ENCODE assay signal across 8 cellular contexts in the genomic region with DNA sequence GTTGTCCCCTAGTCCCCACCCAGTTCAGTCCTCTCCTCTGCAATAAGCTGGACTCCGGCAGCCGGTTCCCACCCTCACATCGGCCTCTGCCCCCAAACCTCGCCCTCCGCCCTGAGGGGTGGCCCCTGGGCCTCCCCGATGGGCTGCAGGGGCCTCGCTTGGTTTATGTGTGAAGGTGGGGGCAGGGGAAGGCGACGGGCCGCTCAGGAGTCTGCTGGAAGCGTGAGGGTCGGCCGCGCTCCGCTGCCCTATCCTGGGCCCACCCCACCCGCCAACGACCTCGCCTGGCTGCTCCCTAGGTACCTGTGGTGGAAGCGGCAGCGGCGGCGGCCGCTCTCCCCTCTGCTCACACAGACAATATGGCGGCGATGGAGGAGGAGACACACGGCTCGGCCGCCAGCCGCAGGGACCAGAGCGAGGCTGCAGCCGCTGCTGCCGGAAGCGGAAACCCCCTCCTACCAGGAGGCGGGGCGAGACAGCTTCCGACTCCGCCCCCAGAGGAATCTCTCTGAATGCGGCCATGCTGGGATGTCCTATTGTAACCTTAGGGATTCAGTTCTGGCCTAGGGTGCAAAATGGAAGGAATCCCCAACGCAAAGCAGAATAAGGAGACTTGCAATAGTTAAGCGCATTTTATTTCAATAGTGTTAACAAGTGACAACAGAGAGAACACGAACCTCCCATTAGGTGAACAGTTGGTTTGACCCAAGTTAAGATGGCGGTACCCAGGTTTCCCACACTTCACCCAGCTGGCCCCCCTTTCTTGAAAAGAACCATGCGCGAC. TPM values are rescaled to one million over a fixed set of nuclear protein-coding genes. Genes with fewer than 3 reads are reported as not detected.
A peak's percentile ranks its signal among the peaks of the same experiment; 100 is the strongest.
DNase-seq lines count a peak whose midpoint lies in the region; TF ChIP-seq lines count a peak whose summit lies in the region.

Gene CSNK2A1 (minus strand): TSS at position 422 of the 784 bp plus-strand sequence. CDS start 35,239 bp downstream, outside the sequence.

- peak within 1 kb of the TSS; percentile 89; the same call in 1 of the 2 replicates for H3K4ac ChIP-seq in H9 (ENCODE audit: low read depth, low read length)

- peak within 1 kb of the TSS; percentile 97 for H2BK12ac ChIP-seq in H9 (ENCODE audit: insufficient read length, low read depth, low read length)

- TF ChIP-seq CTCF in H9 (conservative IDR thresholded peaks at IDR 0.05) (no peak), fibroblast of the aortic adventitia (IDR thresholded peaks at IDR 0.05; ENCODE audit: insufficient read depth, low read length) (no peak), nephron (IDR thresholded peaks at IDR 0.05; ENCODE audit: unreplicated experiment in 3 of 3) (no peak)

- no CpG with 5 or more reads among the region's 44 CpGs for WGBS in H9 (ENCODE audit: extremely low coverage, insufficient read length, low lambda C conversion rate)

- H3K4me1 Mint-ChIP-seq in H9, result peaks cover 39 to 47% of the 10 kb centered on the region in 2 experiments
- H3K4me1 Mint-ChIP-seq in nephron, result peaks cover 36% of the 10 kb centered on the region
- peaks cover 55% of the 10 kb centered on the region for H3K4me1 Mint-ChIP-seq in stimulated activated naive CD8-positive, alpha-beta T cell treated with anti-CD3 and anti-CD28 coated beads, Interleukin-15, Interleukin-2, amounts not matched to agents 100 ng/mL and 50 ng/mL, for 24 hours (ENCODE audit: low read depth)

- H3K9me3 Mint-ChIP-seq in H9 (peaks cover 0 to 5% of the 10 kb centered on the region in 2 experiments; a peak in 3 of 5 replicates), nephron (peaks cover 9% of the 10 kb centered on the region)
- H3K9me3 Mint-ChIP-seq in stimulated activated naive CD8-positive, alpha-beta T cell treated with anti-CD3 and anti-CD28 coated beads, Interleukin-15, Interleukin-2, amounts not matched to agents 100 ng/mL and 50 ng/mL, for 24 hours, result peaks cover 5% of the 10 kb centered on the region

- DNase-seq in ELR (ENCODE audit: low read depth), result peak; percentile 95
- DNase-seq in H9, result peak; percentile 96
- peak; percentile 87 for DNase-seq in MG63
- peak; percentile 87 for DNase-seq in SHP77 treated with DMSO at 0.1 percent for 48 hours (lab: John Stamatoyannopoulos, UW)
- DNase-seq in activated effector memory CD4-positive, alpha-beta T cell treated with anti-CD3 and anti-CD28 coated beads, Interleukin-2, amount 50 U/mL, for 16 hours, result peak; percentile 99
- DNase-seq in fibroblast of the aortic adventitia (ENCODE audit: low read depth), result peak; percentile 96

- H3K79me1 ChIP-seq in H9 (ENCODE audit: insufficient read depth, low read depth, low read length, poor library complexity, severe bottlenecking), result no peaks in the 10 kb centered on the region

- H3K27me3 Mint-ChIP-seq in H9 (ENCODE audit: low read depth), result peaks cover 25% of the 10 kb centered on the region
- no peaks in the 10 kb centered on the region for H3K27me3 Mint-ChIP-seq in nephron (ENCODE audit: low read depth)
- peaks cover 11% of the 10 kb centered on the region for H3K27me3 Mint-ChIP-seq in stimulated activated naive CD8-positive, alpha-beta T cell treated with anti-CD3 and anti-CD28 coated beads, Interleukin-15, Interleukin-2, amounts not matched to agents 100 ng/mL and 50 ng/mL, for 24 hours

- H3K23ac ChIP-seq in H9 (ENCODE audit: insufficient read length, low read depth, low read length), result no peak within 1 kb of the TSS

- H3K27ac Mint-ChIP-seq in H9 (peak within 1 kb of the TSS; percentile 98 to 100 (median 99)), nephron (peak within 1 kb of the TSS; percentile 100)
- peak within 1 kb of the TSS; percentile 98 for H3K27ac Mint-ChIP-seq in stimulated activated naive CD8-positive, alpha-beta T cell treated with anti-CD3 and anti-CD28 coated beads, Interleukin-15, Interleukin-2, amounts not matched to agents 100 ng/mL and 50 ng/mL, for 24 hours

- H3K4me3 Mint-ChIP-seq in H9 (peak within 1 kb of the TSS; percentile 90 to 96), nephron (peak within 1 kb of the TSS; percentile 88 to 90 (median 88))
- H3K4me3 Mint-ChIP-seq in stimulated activated naive CD8-positive, alpha-beta T cell treated with anti-CD3 and anti-CD28 coated beads, Interleukin-15, Interleukin-2, amounts not matched to agents 100 ng/mL and 50 ng/mL, for 24 hours, result peak within 1 kb of the TSS; percentile 96

- peak within 1 kb of the TSS; percentile 99; the same call in 1 of the 2 replicates for H2BK15ac ChIP-seq in H9 (ENCODE audit: low read depth, low read length)

- H3K23me2 ChIP-seq in H9 (ENCODE audit: insufficient read length, low read depth, low read length, poor library complexity, severe bottlenecking), result peaks cover 5% of the 10 kb centered on the region

- H3K18ac ChIP-seq in H9 (ENCODE audit: insufficient read length, low read depth, low read length), result peak within 1 kb of the TSS; percentile 99

- peak within 1 kb of the TSS; percentile 89 for H4K8ac ChIP-seq in H9 (replicated peaks; ENCODE audit: insufficient read length, low read depth, low read length)

- H3K9me3 ChIP-seq in H9 (ENCODE audit: control insufficient read depth, low read depth, low read length) (no peaks in the 10 kb centered on the region), MG63 (peaks cover 16% of the 10 kb centered on the region)

- peak within 1 kb of the TSS; percentile 93 for H2BK120ac ChIP-seq in H9 (ENCODE audit: low read depth, low read length, poor library complexity, severe bottlenecking)

- peak within 1 kb of the TSS; percentile 97 for H4K5ac ChIP-seq in H9 (ENCODE audit: insufficient read length, low read depth, low read length)

- H3K4me3 ChIP-seq in MG63 (peak within 1 kb of the TSS; percentile 96), fibroblast of the aortic adventitia (ENCODE audit: low read depth, low read length) (peak within 1 kb of the TSS; percentile 95)

- H3K79me2 ChIP-seq in H9 (ENCODE audit: insufficient read depth, low read length), result peaks cover 44% of the 10 kb centered on the region

- no peak within 1 kb of the TSS for H2AK5ac ChIP-seq in H9 (ENCODE audit: insufficient read length, low read length)

- H3K36me3 Mint-ChIP-seq in H9 (ENCODE audit: insufficient read depth in 1 of 3, low read depth in 3 of 3), result peaks cover 15 to 29% (median 20%) of the 10 kb centered on the region in 3 experiments
- H3K36me3 Mint-ChIP-seq in nephron (ENCODE audit: low read depth), result peaks cover 38% of the 10 kb centered on the region
- H3K36me3 Mint-ChIP-seq in stimulated activated naive CD8-positive, alpha-beta T cell treated with anti-CD3 and anti-CD28 coated beads, Interleukin-15, Interleukin-2, amounts not matched to agents 100 ng/mL and 50 ng/mL, for 24 hours (ENCODE audit: low read depth), result peaks cover 33% of the 10 kb centered on the region

- H2AFZ ChIP-seq in H9 (ENCODE audit: low read length), result peak within 1 kb of the TSS; percentile 99

- H2BK5ac ChIP-seq in H9 (ENCODE audit: insufficient read length, low read length), result peak within 1 kb of the TSS; percentile 96

- peak within 1 kb of the TSS; percentile 98 for H3T11ph ChIP-seq in H9 (ENCODE audit: low read length)

- H3K36me3 ChIP-seq in MG63, result peaks cover 40% of the 10 kb centered on the region

- H3K9ac ChIP-seq in H9 (ENCODE audit: extremely low read depth, insufficient read length, low read length), result peak within 1 kb of the TSS; percentile 99

- no peak within 1 kb of the TSS for H2BK20ac ChIP-seq in H9 (ENCODE audit: low read depth, low read length, poor library complexity, severe bottlenecking)

- H4K20me1 ChIP-seq in H9 (ENCODE audit: control insufficient read depth, insufficient read depth, insufficient read length), result no peaks in the 10 kb centered on the region

- no peaks in the 10 kb centered on the region for H3K27me3 ChIP-seq in H9 (ENCODE audit: insufficient read depth, low read length)
- H3K27me3 ChIP-seq in MG63, result no peaks in the 10 kb centered on the region

- peak within 1 kb of the TSS; percentile 99 for H3K14ac ChIP-seq in H9 (ENCODE audit: insufficient read depth, low read length)

- peak within 1 kb of the TSS; percentile 85 for H3K4me2 ChIP-seq in H9 (ENCODE audit: insufficient read depth, insufficient read length, low read length)

- peak within 1 kb of the TSS; percentile 90 for H3K27ac ChIP-seq in H9 (ENCODE audit: insufficient read length, low read depth, low read length)

- peak within 1 kb of the TSS; percentile 53 for H3K56ac ChIP-seq in H9 (ENCODE audit: insufficient read length, low read depth, low read length)

- peak within 1 kb of the TSS; percentile 97 for H4K91ac ChIP-seq in H9 (ENCODE audit: insufficient read length, low read depth, low read length)

- H3K4me1 ChIP-seq in H9 (ENCODE audit: insufficient read depth, low read length), result 0 out of 2 replicates have a peak, but pooled peaks cover 3% of the 10 kb centered on the region

RNA-seq across cellular contexts. Expression of gene CSNK2A1, which starts in this region (rescaled TPM):
- total RNA-seq in H9 (2021) (225 and 229 TPM in 2 replicates), fibroblast of the aortic adventitia (ENCODE audit: low replicate concordance) (84.6 and 147 TPM in 2 replicates)
- total RNA-seq in MG63 (2014; rRNA removed; shearing (Covaris generic); ENCODE audit: low replicate concordance), result 110 and 119 TPM in 2 replicates

Comparison
In these comparisons a context has a peak if more than half of its experiments do, and no peak if none do; other contexts are left out.
1. Peak in every context shown above with its lines: DNase-seq, H3K4me3 ChIP-seq and H3K27ac ChIP-seq.